In the genomic region with DNA sequence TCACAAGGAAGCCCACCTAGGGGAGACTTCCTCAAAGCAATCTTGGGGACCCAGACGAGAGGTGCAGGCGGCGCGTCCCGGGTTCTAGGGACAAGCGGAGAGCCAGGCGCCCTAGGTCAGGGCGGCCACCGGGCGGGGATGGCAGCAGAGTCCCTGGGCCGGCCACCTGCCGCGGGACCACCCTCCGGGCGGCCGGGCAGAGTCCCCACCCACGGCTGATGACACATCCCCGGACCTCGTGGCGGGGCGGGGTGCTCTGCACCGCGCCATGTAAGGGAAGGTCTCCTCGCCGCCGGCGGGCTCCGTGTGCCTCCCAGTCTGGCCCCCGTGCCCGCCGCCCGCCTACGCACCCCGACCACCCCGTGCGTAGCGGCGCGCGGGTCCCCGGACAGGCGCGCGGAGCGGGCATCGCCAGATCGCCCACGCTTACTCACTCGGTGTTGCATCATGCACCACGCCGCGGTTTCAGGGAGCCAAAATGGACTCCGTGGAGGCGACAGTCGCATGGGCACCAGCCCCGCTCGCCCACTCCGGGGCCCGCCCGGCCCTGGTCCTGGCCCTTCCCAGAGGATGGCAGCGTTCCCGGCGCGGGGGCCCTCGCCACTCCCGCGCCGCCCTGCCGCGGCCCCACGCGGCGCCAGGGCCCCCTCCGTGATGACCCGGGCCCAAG, we compare ENCODE assay signal across 9 cellular contexts. TPM values are rescaled to one million over a fixed set of nuclear protein-coding genes. Genes with fewer than 3 reads are reported as not detected.
A peak's percentile ranks its signal among the peaks of the same experiment; 100 is the strongest.
DNase-seq lines count a peak whose midpoint lies in the region; ATAC-seq, FAIRE-seq and TF ChIP-seq lines count a peak whose summit lies in the region.
"Had no signal": no experiment of that assay in that cellular context is flagged by ENCODE, and none has a peak within 500 bp of the region (broad histone marks: within the 10 kb centered on the region; RNA-seq: fewer than 3 reads in every experiment).

No MANE protein-coding gene starts in this region.

- 1 to 16% (median 2%) methylated on average over 6 to 75 of the region's 75 CpGs for WGBS in heart left ventricle, 4 donors
- under 1% methylated on average over 38 of the region's 75 CpGs for WGBS in prostate gland

- H3K27me3 Mint-ChIP-seq in CD14-positive monocyte (ENCODE audit: low read depth in 3 of 3) = peaks cover 10 to 17% (median 15%) of the 10 kb centered on the region in 3 donors
- H3K27me3 Mint-ChIP-seq in activated naive CD8-positive, alpha-beta T cell = no peaks in the 10 kb centered on the region

- TF ChIP-seq POLR2A in heart left ventricle (IDR thresholded peaks at IDR 0.05) (no peak), prostate gland (IDR thresholded peaks at IDR 0.05) (peak; percentile 29)

- peaks cover 4% of the 10 kb centered on the region in 2 donors for H3K36me3 Mint-ChIP-seq in CD14-positive monocyte
- H3K36me3 Mint-ChIP-seq in activated naive CD8-positive, alpha-beta T cell = peaks cover 4% of the 10 kb centered on the region

- no peak for FAIRE-seq in urothelium cell line (lab: Jason Lieb, UNC)
- FAIRE-seq: endometrium had no signal

- no peaks in the 10 kb centered on the region; the same call in 1 of the 2 replicates for H3K9me3 ChIP-seq in SJSA1 (replicated peaks)
- no peaks in the 10 kb centered on the region for H3K9me3 ChIP-seq in heart left ventricle
- no peaks in the 10 kb centered on the region for H3K9me3 ChIP-seq in prostate gland

- H3K4me3 Mint-ChIP-seq in CD14-positive monocyte = peak overlapping the region; percentile 87 to 89
- H3K4me3 Mint-ChIP-seq in activated naive CD8-positive, alpha-beta T cell = peak overlapping the region; percentile 93

- no peaks in the 10 kb centered on the region for H3K9me3 Mint-ChIP-seq in CD14-positive monocyte
- H3K9me3 Mint-ChIP-seq in activated naive CD8-positive, alpha-beta T cell (ENCODE audit: low read depth) = no peaks in the 10 kb centered on the region

- no peaks in the 10 kb centered on the region for H3K27me3 ChIP-seq in SJSA1 (replicated peaks)
- peaks cover 0 to 6% (median 0%) of the 10 kb centered on the region in 9 donors for H3K27me3 ChIP-seq in heart left ventricle
- no peaks in the 10 kb centered on the region for H3K27me3 ChIP-seq in prostate gland (replicated peaks; ENCODE audit: insufficient read depth)

- ATAC-seq in HG03342 (IDR thresholded peaks at IDR 0.05; ENCODE audit: unreplicated experiment) = peak; percentile 36
- ATAC-seq in heart left ventricle = peak in 3 of 4 donors; percentile 74 to 78 (median 74)

- H3K4me1 ChIP-seq in SJSA1 (replicated peaks) = peaks cover 57% of the 10 kb centered on the region
- H3K4me1 ChIP-seq in heart left ventricle = peaks cover 0 to 22% (median 6%) of the 10 kb centered on the region in 12 donors
- no peaks in the 10 kb centered on the region for H3K4me1 ChIP-seq in prostate gland (replicated peaks)

- TF ChIP-seq CTCF in CD14-positive monocyte (IDR thresholded peaks at IDR 0.05) = no peak
- TF ChIP-seq CTCF in heart left ventricle (IDR thresholded peaks at IDR 0.05) = no peak
- no peak for TF ChIP-seq CTCF in prostate gland (IDR thresholded peaks at IDR 0.05)

- peaks cover 30% of the 10 kb centered on the region for H3K4me1 Mint-ChIP-seq in CD14-positive monocyte
- H3K4me1 Mint-ChIP-seq in activated naive CD8-positive, alpha-beta T cell (ENCODE audit: low read depth) = peaks cover 48% of the 10 kb centered on the region

- H3K27ac ChIP-seq in SJSA1 (peak overlapping the region; percentile 99), heart left ventricle (peak overlapping the region; percentile 7 to 94 (median 82)), prostate gland (peak overlapping the region; percentile 65 to 82)

- DNase-seq in CD14-positive monocyte (ENCODE audit: low spot score) (peak; percentile 87), GM19238 (ENCODE audit: insufficient read length, low spot score) (peak; percentile 48), SJSA1 (ENCODE audit: low read depth in 1 of 2, low spot score in 2 of 2) (peak; percentile 80 to 82), heart left ventricle (peak; percentile 49 to 83 (median 69)), prostate gland (ENCODE audit: low spot score) (peak; percentile 25), urothelium cell line (ENCODE audit: low spot score) (peak; percentile 36)

- H3K27ac Mint-ChIP-seq in CD14-positive monocyte = peak overlapping the region; percentile 81 to 89 (median 87)
- peak overlapping the region; percentile 97 for H3K27ac Mint-ChIP-seq in activated naive CD8-positive, alpha-beta T cell

- intact Hi-C loops in CD14-positive monocyte (cut with micrococcal nuclease) (loop anchor here (10.0 kb wide), 2 partner anchors 260 to 510 kb away; a partner anchor contains a TSS), heart left ventricle (cut with DNase I) (loop anchor here in 3 of 10 donors (5.0 to 10.0 kb wide), 3 partner anchors 83 to 520 kb away; no protein-coding TSS in a partner anchor), prostate gland (cut with DNase I) (loop anchor here (10.0 kb wide), 1 partner anchor 520 kb away; no protein-coding TSS in a partner anchor)

- H3K4me3 ChIP-seq in SJSA1 (peak overlapping the region; percentile 98), heart left ventricle (peak overlapping the region; percentile 51 to 98 (median 81)), prostate gland (peak overlapping the region; percentile 64 to 85)

- peaks cover 52% of the 10 kb centered on the region for H3K36me3 ChIP-seq in SJSA1
- no peaks in the 10 kb centered on the region for H3K36me3 ChIP-seq in heart left ventricle
- no peaks in the 10 kb centered on the region for H3K36me3 ChIP-seq in prostate gland

RNA-seq across cellular contexts. Expression of a gene that starts 0.6 kb away (rescaled TPM):
- polyA plus RNA-seq in CD14-positive monocyte (under 1 TPM; 0.89 to 0.92 TPM), heart left ventricle (10 to 100 TPM in 1 of 2 donors, 1 to 10 TPM in 1; 3.5 to 50.4 TPM)
- 27.3 and 39.8 TPM in 2 replicates for total RNA-seq in SJSA1 (2014; rRNA removed; shearing (Covaris generic))
- total RNA-seq in heart left ventricle (10 to 100 TPM in 8 of 9 donors, 1 to 10 TPM in 1; 8.3 to 66.7 (median 14.3) TPM), prostate gland (10 to 100 TPM; 19.1 to 35.3 TPM)

Comparison
In these comparisons a context has a peak if more than half of its experiments do, and no peak if none do; other contexts are left out.
1. Peak in every context shown above with its lines: DNase-seq, ATAC-seq, H3K4me3 ChIP-seq and H3K27ac ChIP-seq.
2. DNase-seq: peak in every context shown above with its lines; median percentile 87 in CD14-positive monocyte; 81 in SJSA1; 69 in heart left ventricle; 48 in GM19238; 36 in urothelium cell line; 25 in prostate gland.